ENCODE assay signal across 18 cellular contexts in genomic region chr3:16503191-16503776, GRCh38. TPM values are rescaled to one million over a fixed set of nuclear protein-coding genes. Genes with fewer than 3 reads are reported as not detected.
DNase-seq lines count a peak whose midpoint lies in the region; ATAC-seq and TF ChIP-seq lines count a peak whose summit lies in the region.
"Had no signal": no experiment of that assay in that cellular context is flagged by ENCODE, and none has a peak within 500 bp of the region (broad histone marks: within the 10 kb centered on the region; RNA-seq: fewer than 3 reads in every experiment).

No MANE protein-coding gene starts in this region.

- peaks cover 53% of the 10 kb centered on the region for H3K4me1 Mint-ChIP-seq in HFFc6 (ENCODE audit: low read depth)
- peaks cover 78% of the 10 kb centered on the region for H3K4me1 Mint-ChIP-seq in central memory CD8-positive, alpha-beta T cell
- H3K4me1 Mint-ChIP-seq in stimulated activated effector memory CD8-positive, alpha-beta T cell treated with anti-CD3 and anti-CD28 coated beads, Interleukin-12 subunit alpha, Interleukin-12 subunit beta, amount 100 ng/mL, for 72 hours = peaks cover 83% of the 10 kb centered on the region

- H3K36me3 Mint-ChIP-seq in activated naive CD4-positive, alpha-beta T cell treated with anti-CD3 and anti-CD28 coated beads, Interleukin-2, amount 50 U/mL, for 72 hours = peaks cover 46 to 86% of the 10 kb centered on the region in 2 donors
- H3K36me3 Mint-ChIP-seq in HFFc6 (ENCODE audit: low read depth) = peaks cover 46% of the 10 kb centered on the region
- H3K36me3 Mint-ChIP-seq in central memory CD8-positive, alpha-beta T cell (ENCODE audit: insufficient read depth) = peaks cover 23% of the 10 kb centered on the region
- peaks cover 83% of the 10 kb centered on the region for H3K36me3 Mint-ChIP-seq in stimulated activated effector memory CD8-positive, alpha-beta T cell treated with anti-CD3 and anti-CD28 coated beads, Interleukin-12 subunit alpha, Interleukin-12 subunit beta, amount 100 ng/mL, for 72 hours

- H3K9me3 Mint-ChIP-seq in activated naive CD4-positive, alpha-beta T cell treated with anti-CD3 and anti-CD28 coated beads, Interleukin-2, amount 50 U/mL, for 72 hours = peaks cover 0 to 6% of the 10 kb centered on the region in 2 donors
- H3K9me3 Mint-ChIP-seq in HFFc6 = no peaks in the 10 kb centered on the region
- H3K9me3 Mint-ChIP-seq in central memory CD8-positive, alpha-beta T cell = no peaks in the 10 kb centered on the region
- H3K9me3 Mint-ChIP-seq in stimulated activated effector memory CD8-positive, alpha-beta T cell treated with anti-CD3 and anti-CD28 coated beads, Interleukin-12 subunit alpha, Interleukin-12 subunit beta, amount 100 ng/mL, for 72 hours = no peaks in the 10 kb centered on the region
- H3K9me3 Mint-ChIP-seq: activated naive CD4-positive, alpha-beta T cell treated with anti-CD3 and anti-CD28 coated beads for 36 hours had no signal

- no peaks in the 10 kb centered on the region for H3K27me3 Mint-ChIP-seq in HFFc6 (ENCODE audit: insufficient read depth)
- H3K27me3 Mint-ChIP-seq in central memory CD8-positive, alpha-beta T cell = no peaks in the 10 kb centered on the region
- H3K27me3 Mint-ChIP-seq: activated CD4-positive, alpha-beta T cell treated with anti-CD3 and anti-CD28 coated beads, Interleukin-2, amount 10 ng/mL, durations not matched to agents 24 days and 14 days had no signal

- peak in 1 of 2 donors; percentile 24 for ATAC-seq in activated naive CD4-positive, alpha-beta T cell treated with anti-CD3 and anti-CD28 coated beads, Interleukin-2, amount 50 U/mL, for 72 hours
- no peak for ATAC-seq in central memory CD8-positive, alpha-beta T cell (replicated peaks; ENCODE audit: extremely low read depth, poor library complexity, severe bottlenecking)
- ATAC-seq in stimulated activated effector memory CD8-positive, alpha-beta T cell treated with anti-CD3 and anti-CD28 coated beads, Interleukin-12 subunit alpha, Interleukin-12 subunit beta, amount 100 ng/mL, for 72 hours = no peak
- ATAC-seq: body of pancreas had no signal

- no peak for DNase-seq in activated naive CD4-positive, alpha-beta T cell treated with anti-CD3 and anti-CD28 coated beads, Interleukin-2, amount 50 U/mL, for 72 hours (ENCODE audit: low spot score in 2 of 2)
- no peak for DNase-seq in activated naive CD4-positive, alpha-beta T cell treated with Interleukin-2 at 50 U/mL for 16 hours
- peak; percentile 4 for DNase-seq in HFFc6
- no peak for DNase-seq in central memory CD8-positive, alpha-beta T cell (ENCODE audit: low spot score in 2 of 2)
- no peak for DNase-seq in stimulated activated effector memory CD8-positive, alpha-beta T cell treated with anti-CD3 and anti-CD28 coated beads, Interleukin-12 subunit alpha, Interleukin-12 subunit beta, amount 100 ng/mL, for 72 hours (ENCODE audit: low spot score in 2 of 2)
- no peak for DNase-seq in stimulated activated naive CD4-positive, alpha-beta T cell treated with Interleukin-2 at 50 U/mL for 16 hours (lab: John Stamatoyannopoulos, UW)
- no peak for DNase-seq in HT-29 (ENCODE audit: low spot score)
- DNase-seq in NCI-H2029 (lab: John Stamatoyannopoulos, UW) = no peak
- DNase-seq: activated CD4-positive, alpha-beta T cell treated with anti-CD3 and anti-CD28 coated beads, Interleukin-2, amount 10 ng/mL, durations not matched to agents 24 days and 14 days; activated CD8-positive, alpha-beta memory T cell treated with anti-CD3 and anti-CD28 coated beads, Interleukin-2, amount 50 U/mL, for 4 hours; activated naive CD4-positive, alpha-beta T cell treated with anti-CD3 and anti-CD28 coated beads for 36 hours; body of pancreas; islet precursor cell; NCI-H1436; ovary; right lobe of liver; RPMI8226; stimulated activated naive CD4-positive, alpha-beta T cell had no signal

- H3K27ac Mint-ChIP-seq in activated naive CD4-positive, alpha-beta T cell treated with anti-CD3 and anti-CD28 coated beads, Interleukin-2, amount 50 U/mL, for 72 hours = peak overlapping the region; percentile 31 to 81
- H3K27ac Mint-ChIP-seq in HFFc6 = peak overlapping the region; percentile 58
- peak overlapping the region; percentile 80 for H3K27ac Mint-ChIP-seq in central memory CD8-positive, alpha-beta T cell (ENCODE audit: low read depth)
- H3K27ac Mint-ChIP-seq in stimulated activated effector memory CD8-positive, alpha-beta T cell treated with anti-CD3 and anti-CD28 coated beads, Interleukin-12 subunit alpha, Interleukin-12 subunit beta, amount 100 ng/mL, for 72 hours = peak overlapping the region; percentile 81
- H3K27ac Mint-ChIP-seq: activated CD4-positive, alpha-beta T cell treated with anti-CD3 and anti-CD28 coated beads, Interleukin-2, amount 10 ng/mL, durations not matched to agents 24 days and 14 days; activated naive CD4-positive, alpha-beta T cell treated with anti-CD3 and anti-CD28 coated beads for 36 hours had no signal

- no peak overlapping the region for H3K4me3 Mint-ChIP-seq in HFFc6
- no peak overlapping the region for H3K4me3 Mint-ChIP-seq in central memory CD8-positive, alpha-beta T cell
- H3K4me3 Mint-ChIP-seq in stimulated activated effector memory CD8-positive, alpha-beta T cell treated with anti-CD3 and anti-CD28 coated beads, Interleukin-12 subunit alpha, Interleukin-12 subunit beta, amount 100 ng/mL, for 72 hours = no peak overlapping the region
- H3K4me3 Mint-ChIP-seq: activated CD4-positive, alpha-beta T cell treated with anti-CD3 and anti-CD28 coated beads, Interleukin-2, amount 10 ng/mL, durations not matched to agents 24 days and 14 days; activated naive CD4-positive, alpha-beta T cell treated with anti-CD3 and anti-CD28 coated beads for 36 hours had no signal

- no peak for TF ChIP-seq CTCF in HFFc6 (IDR thresholded peaks at IDR 0.05)

RNA-seq across cellular contexts. Expression of gene RFTN1, which starts 10.2 kb away (rescaled TPM):
- 100 to 1,000 TPM in 1 of 2 donors, 10 to 100 TPM in 1; 94.3 to 111 TPM for total RNA-seq in activated naive CD4-positive, alpha-beta T cell treated with anti-CD3 and anti-CD28 coated beads, Interleukin-2, amount 50 U/mL, for 72 hours
- 10 to 100 TPM; 53.4 to 62.4 (median 57.4) TPM for total RNA-seq in HFFc6 (2021; fragmentation: NEBNext Ultra II Directional; extraction: Animal tissue kit (Norgen Biotek cat#: 25700))
- total RNA-seq in HT-29 (2014; rRNA removed; shearing (Covaris generic)) = not detected in 2 replicates

Comparison
In these comparisons a context has a peak if more than half of its experiments do, and no peak if none do; other contexts are left out.
1. RNA of gene RFTN1, which starts 10.2 kb away (total RNA-seq): 94.3 to 111 TPM in activated naive CD4-positive, alpha-beta T cell treated with anti-CD3 and anti-CD28 coated beads, Interleukin-2, amount 50 U/mL, for 72 hours and 53.4 to 62.4 TPM in HFFc6; not detected in HT-29; every median in the first group is over 10 times any median in the second.
2. Peak in every context shown above with its lines, with median percentiles within 50 percentile points of each other: H3K27ac Mint-ChIP-seq.